In genomic region chr12:107229827-107230226, GRCh38 we compare ENCODE assay signal across 17 cellular contexts.
DNase-seq lines count a peak whose midpoint lies in the region.
"Had no signal": no experiment of that assay in that cellular context is flagged by ENCODE, and none has a peak within 500 bp of the region (broad histone marks: within the 10 kb centered on the region; RNA-seq: fewer than 3 reads in every experiment).

No MANE protein-coding gene starts in this region.

- H3K4me1 ChIP-seq in CD4-positive, alpha-beta memory T cell (ENCODE audit: insufficient read depth, low read length) = no peaks in the 10 kb centered on the region
- H3K4me1 ChIP-seq: BE2C, Caco-2, HAP-1 had no signal

- H3K9me3 ChIP-seq in CD4-positive, alpha-beta memory T cell (ENCODE audit: control insufficient read depth in 1 of 2, low read length in 2 of 2) = no peaks in the 10 kb centered on the region
- H3K9me3 ChIP-seq: BE2C, Caco-2, HAP-1 had no signal

- DNase-seq in Daoy (ENCODE audit: low read depth) (peak; percentile 14), HT1080 (ENCODE audit: low read depth) (peak; percentile 43), M059J (ENCODE audit: low read depth) (peak; percentile 37), RPMI8226 (peak; percentile 28), DMS79 (lab: John Stamatoyannopoulos, UW) (no peak), LoVo (ENCODE audit: low spot score) (no peak), inferior parietal cortex (ENCODE audit: extremely low spot score) (no peak)
- no peak for DNase-seq in CD4-positive, alpha-beta memory T cell
- DNase-seq: ACHN; BE2C; C1 segment of cervical spinal cord; Caco-2; CD4-positive, CD25-positive, alpha-beta regulatory T cell; GM23248; KBM-7 had no signal

- no peak overlapping the region for H3K27ac ChIP-seq in CD4-positive, alpha-beta memory T cell (ENCODE audit: low read depth, low read length)
- H3K27ac ChIP-seq: GM23248 had no signal

- no peak overlapping the region for H3K4me3 ChIP-seq in CD4-positive, alpha-beta memory T cell (ENCODE audit: low read length in 2 of 2)
- H3K4me3 ChIP-seq: GM23248, HAP-1 had no signal

- no peak overlapping the region for H3K4me3 Mint-ChIP-seq in CD4-positive, alpha-beta memory T cell
- H3K4me3 Mint-ChIP-seq: CD4-positive, CD25-positive, alpha-beta regulatory T cell; IgD-negative memory B cell had no signal

- CTCF ChIA-PET in CD4-positive, alpha-beta memory T cell (lab: Charles Lee; ENCODE audit: partially characterized antibody) = interaction anchor here (1.4 kb wide), 1 partner anchor 98 kb away, joined by 4 read pairs; no protein-coding TSS in a partner anchor

- POLR2A ChIA-PET in CD4-positive, alpha-beta memory T cell (lab: Charles Lee; ENCODE audit: partially characterized antibody) = no interaction called here

- no peaks in the 10 kb centered on the region for H3K36me3 ChIP-seq in CD4-positive, alpha-beta memory T cell (ENCODE audit: insufficient read depth, low read length)
- H3K36me3 ChIP-seq: BE2C, HAP-1 had no signal

- no peaks in the 10 kb centered on the region for H3K36me3 Mint-ChIP-seq in CD4-positive, alpha-beta memory T cell
- H3K36me3 Mint-ChIP-seq: CD4-positive, CD25-positive, alpha-beta regulatory T cell; IgD-negative memory B cell had no signal

- no peaks in the 10 kb centered on the region for H3K9me3 Mint-ChIP-seq in CD4-positive, alpha-beta memory T cell
- H3K9me3 Mint-ChIP-seq: CD4-positive, CD25-positive, alpha-beta regulatory T cell had no signal

- H3K4me1 Mint-ChIP-seq in CD4-positive, alpha-beta memory T cell = no peaks in the 10 kb centered on the region
- H3K4me1 Mint-ChIP-seq: CD4-positive, CD25-positive, alpha-beta regulatory T cell; IgD-negative memory B cell had no signal

- H3K27me3 Mint-ChIP-seq in CD4-positive, alpha-beta memory T cell = no peaks in the 10 kb centered on the region
- H3K27me3 Mint-ChIP-seq: IgD-negative memory B cell had no signal

- H3K27ac Mint-ChIP-seq in CD4-positive, alpha-beta memory T cell = no peak overlapping the region
- H3K27ac Mint-ChIP-seq: CD4-positive, CD25-positive, alpha-beta regulatory T cell; IgD-negative memory B cell had no signal

- H3K27me3 ChIP-seq in CD4-positive, alpha-beta memory T cell (ENCODE audit: insufficient read depth, low read length) = no peaks in the 10 kb centered on the region

- intact Hi-C loops in CD4-positive, alpha-beta memory T cell (cut with micrococcal nuclease) = loop anchor here (10.0 kb wide), 1 partner anchor 175 kb away; no protein-coding TSS in a partner anchor

Comparison
In these comparisons a context has a peak if more than half of its experiments do, and no peak if none do; other contexts are left out.
1. DNase-seq: peak in Daoy (single experiment), HT1080 (single experiment), M059J (single experiment) and RPMI8226 (single experiment); none in DMS79 (single experiment), LoVo (single experiment), inferior parietal cortex (single experiment) and CD4-positive, alpha-beta memory T cell (0 of 5).